Comparison of ENCODE assay signal across 1 cellular context in genomic region chr7:105309235-105310156, GRCh38.
TF ChIP-seq lines count a peak whose summit lies in the region.

No MANE protein-coding gene starts in this region.

TF ChIP-seq in GM12878, 131 proteins besides CTCF, POLR2A, EP300 and RAD21 (continued from another document):
- no peak for TF ChIP-seq REST (IDR thresholded peaks at IDR 0.05; ENCODE audit: low read depth, low read length)
- TF ChIP-seq IKZF1 (conservative IDR thresholded peaks at IDR 0.05) = 0 out of 2 replicates have a peak, but pooled peaks have one; percentile 17
- TF ChIP-seq, protein P1, sequence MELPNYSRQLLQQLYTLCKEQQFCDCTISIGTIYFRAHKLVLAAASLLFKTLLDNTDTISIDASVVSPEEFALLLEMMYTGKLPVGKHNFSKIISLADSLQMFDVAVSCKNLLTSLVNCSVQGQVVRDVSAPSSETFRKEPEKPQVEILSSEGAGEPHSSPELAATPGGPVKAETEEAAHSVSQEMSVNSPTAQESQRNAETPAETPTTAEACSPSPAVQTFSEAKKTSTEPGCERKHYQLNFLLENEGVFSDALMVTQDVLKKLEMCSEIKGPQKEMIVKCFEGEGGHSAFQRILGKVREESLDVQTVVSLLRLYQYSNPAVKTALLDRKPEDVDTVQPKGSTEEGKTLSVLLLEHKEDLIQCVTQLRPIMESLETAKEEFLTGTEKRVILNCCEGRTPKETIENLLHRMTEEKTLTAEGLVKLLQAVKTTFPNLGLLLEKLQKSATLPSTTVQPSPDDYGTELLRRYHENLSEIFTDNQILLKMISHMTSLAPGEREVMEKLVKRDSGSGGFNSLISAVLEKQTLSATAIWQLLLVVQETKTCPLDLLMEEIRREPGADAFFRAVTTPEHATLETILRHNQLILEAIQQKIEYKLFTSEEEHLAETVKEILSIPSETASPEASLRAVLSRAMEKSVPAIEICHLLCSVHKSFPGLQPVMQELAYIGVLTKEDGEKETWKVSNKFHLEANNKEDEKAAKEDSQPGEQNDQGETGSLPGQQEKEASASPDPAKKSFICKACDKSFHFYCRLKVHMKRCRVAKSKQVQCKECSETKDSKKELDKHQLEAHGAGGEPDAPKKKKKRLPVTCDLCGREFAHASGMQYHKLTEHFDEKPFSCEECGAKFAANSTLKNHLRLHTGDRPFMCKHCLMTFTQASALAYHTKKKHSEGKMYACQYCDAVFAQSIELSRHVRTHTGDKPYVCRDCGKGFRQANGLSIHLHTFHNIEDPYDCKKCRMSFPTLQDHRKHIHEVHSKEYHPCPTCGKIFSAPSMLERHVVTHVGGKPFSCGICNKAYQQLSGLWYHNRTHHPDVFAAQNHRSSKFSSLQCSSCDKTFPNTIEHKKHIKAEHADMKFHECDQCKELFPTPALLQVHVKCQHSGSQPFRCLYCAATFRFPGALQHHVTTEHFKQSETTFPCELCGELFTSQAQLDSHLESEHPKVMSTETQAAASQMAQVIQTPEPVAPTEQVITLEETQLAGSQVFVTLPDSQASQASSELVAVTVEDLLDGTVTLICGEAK (IDR thresholded peaks at IDR 0.05; ENCODE audit: borderline replicate concordance) = no peak
- no peak for TF ChIP-seq GATAD2B (conservative IDR thresholded peaks at IDR 0.05; ENCODE audit: low read depth)
- TF ChIP-seq ZBED1 (IDR thresholded peaks at IDR 0.05; ENCODE audit: borderline replicate concordance) = no peak
- TF ChIP-seq IKZF2 (IDR thresholded peaks at IDR 0.05) = 0 out of 4 replicates have a peak, but pooled peaks of 1 of the 2 experiments have one; percentile 36
- no peak for TF ChIP-seq CBFB (IDR thresholded peaks at IDR 0.05; ENCODE audit: low read depth)
- TF ChIP-seq ZNF384 (IDR thresholded peaks at IDR 0.05; ENCODE audit: borderline replicate concordance, low read depth, low read length) = no peak
- no peak for TF ChIP-seq MTA3 (IDR thresholded peaks at IDR 0.05; ENCODE audit: borderline replicate concordance, low read length)
- TF ChIP-seq RAD51 (IDR thresholded peaks at IDR 0.05) = no peak
- no peak for TF ChIP-seq TCF12 (IDR thresholded peaks at IDR 0.05; ENCODE audit: low read depth, low read length)
- no peak for TF ChIP-seq E2F8 (IDR thresholded peaks at IDR 0.05; ENCODE audit: low read depth, partially characterized antibody)
- no peak for TF ChIP-seq BACH1 (IDR thresholded peaks at IDR 0.05; ENCODE audit: borderline replicate concordance)
- no peak for TF ChIP-seq NFIC (IDR thresholded peaks at IDR 0.05; ENCODE audit: low read depth, low read length)
- TF ChIP-seq CHD2 (IDR thresholded peaks at IDR 0.05; ENCODE audit: borderline replicate concordance, low read depth, low read length) = 0 out of 2 replicates have a peak, but pooled peaks have one; percentile 10
- TF ChIP-seq ZNF622 (IDR thresholded peaks at IDR 0.05) = no peak
- TF ChIP-seq DPF2 (IDR thresholded peaks at IDR 0.05) = 0 out of 2 replicates have a peak, but pooled peaks have one; percentile 30
- TF ChIP-seq EZH2 (IDR thresholded peaks at IDR 0.05; ENCODE audit: borderline replicate concordance, control insufficient read depth, low read depth, low read length) = no peak
- TF ChIP-seq ZNF687 (IDR thresholded peaks at IDR 0.05) = no peak
- TF ChIP-seq SP1 (IDR thresholded peaks at IDR 0.05; ENCODE audit: low read depth, low read length) = no peak
- TF ChIP-seq FOXK2 (IDR thresholded peaks at IDR 0.05) = no peak
- TF ChIP-seq KLF5 (IDR thresholded peaks at IDR 0.05; ENCODE audit: partially characterized antibody) = no peak
- no peak for TF ChIP-seq IRF4 (IDR thresholded peaks at IDR 0.05; ENCODE audit: low read depth, low read length)
- no peak for TF ChIP-seq POU2F2 (IDR thresholded peaks at IDR 0.05; ENCODE audit: borderline replicate concordance, low read depth, low read length)
- TF ChIP-seq FOXM1 (IDR thresholded peaks at IDR 0.05; ENCODE audit: low read depth, low read length) = no peak
- TF ChIP-seq NR2C2 (IDR thresholded peaks at IDR 0.05; ENCODE audit: borderline replicate concordance, control insufficient read depth, insufficient read length, low read depth) = no peak
- TF ChIP-seq RUNX3 (IDR thresholded peaks at IDR 0.05; ENCODE audit: low read length) = peak; percentile 27; the same call in 1 of the 2 replicates
- TF ChIP-seq, protein P2, sequence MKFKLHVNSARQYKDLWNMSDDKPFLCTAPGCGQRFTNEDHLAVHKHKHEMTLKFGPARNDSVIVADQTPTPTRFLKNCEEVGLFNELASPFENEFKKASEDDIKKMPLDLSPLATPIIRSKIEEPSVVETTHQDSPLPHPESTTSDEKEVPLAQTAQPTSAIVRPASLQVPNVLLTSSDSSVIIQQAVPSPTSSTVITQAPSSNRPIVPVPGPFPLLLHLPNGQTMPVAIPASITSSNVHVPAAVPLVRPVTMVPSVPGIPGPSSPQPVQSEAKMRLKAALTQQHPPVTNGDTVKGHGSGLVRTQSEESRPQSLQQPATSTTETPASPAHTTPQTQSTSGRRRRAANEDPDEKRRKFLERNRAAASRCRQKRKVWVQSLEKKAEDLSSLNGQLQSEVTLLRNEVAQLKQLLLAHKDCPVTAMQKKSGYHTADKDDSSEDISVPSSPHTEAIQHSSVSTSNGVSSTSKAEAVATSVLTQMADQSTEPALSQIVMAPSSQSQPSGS (IDR thresholded peaks at IDR 0.05; ENCODE audit: low read length) = no peak
- no peak for TF ChIP-seq MAX (IDR thresholded peaks at IDR 0.05; ENCODE audit: low read depth, low read length)
- no peak for TF ChIP-seq HCFC1 (IDR thresholded peaks at IDR 0.05; ENCODE audit: low read length)
- TF ChIP-seq SUZ12 (IDR thresholded peaks at IDR 0.05; ENCODE audit: unreplicated experiment) = no peak
- TF ChIP-seq PAX5 (IDR thresholded peaks at IDR 0.05; ENCODE audit: borderline replicate concordance, low read depth, low read length) = no peak
- no peak for TF ChIP-seq ATF7 (IDR thresholded peaks at IDR 0.05; ENCODE audit: low read depth)
- TF ChIP-seq, protein P3, sequence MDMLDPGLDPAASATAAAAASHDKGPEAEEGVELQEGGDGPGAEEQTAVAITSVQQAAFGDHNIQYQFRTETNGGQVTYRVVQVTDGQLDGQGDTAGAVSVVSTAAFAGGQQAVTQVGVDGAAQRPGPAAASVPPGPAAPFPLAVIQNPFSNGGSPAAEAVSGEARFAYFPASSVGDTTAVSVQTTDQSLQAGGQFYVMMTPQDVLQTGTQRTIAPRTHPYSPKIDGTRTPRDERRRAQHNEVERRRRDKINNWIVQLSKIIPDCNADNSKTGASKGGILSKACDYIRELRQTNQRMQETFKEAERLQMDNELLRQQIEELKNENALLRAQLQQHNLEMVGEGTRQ (IDR thresholded peaks at IDR 0.05; ENCODE audit: borderline replicate concordance, low read depth, low read length) = no peak
- TF ChIP-seq E4F1 (IDR thresholded peaks at IDR 0.05; ENCODE audit: borderline replicate concordance, partially characterized antibody) = no peak
- TF ChIP-seq CBX3 (IDR thresholded peaks at IDR 0.05; ENCODE audit: borderline replicate concordance, low read depth) = no peak
- TF ChIP-seq MTA2 (IDR thresholded peaks at IDR 0.05; ENCODE audit: low read depth) = no peak
TF ChIP-seq in GM12878: peak in this region for 7.
